ENCODE assay signal across 8 cellular contexts in genomic region chr1:9449106-9449627, GRCh38.
DNase-seq lines count a peak whose midpoint lies in the region; ATAC-seq and TF ChIP-seq lines count a peak whose summit lies in the region.
"Had no signal": no experiment of that assay in that cellular context is flagged by ENCODE, and none has a peak within 500 bp of the region (broad histone marks: within the 10 kb centered on the region; RNA-seq: fewer than 3 reads in every experiment).

No MANE protein-coding gene starts in this region.

- no peak for ATAC-seq in GM21515 (IDR thresholded peaks at IDR 0.05; ENCODE audit: unreplicated experiment)

- TF ChIP-seq POLR2A in vagina (IDR thresholded peaks at IDR 0.05): no peak

- intact Hi-C loops in vagina (cut with DNase I): no loop called here

- peak overlapping the region; percentile 96 for H3K27ac Mint-ChIP-seq in mesothelial cell of epicardium

- DNase-seq in NT2/D1 (ENCODE audit: low read depth, low spot score): no peak
- DNase-seq in epidermal melanocyte (ENCODE audit: insufficient read length, low spot score): peak; percentile 36
- no peak for DNase-seq in mesothelial cell of epicardium (ENCODE audit: low spot score in 2 of 2, unreplicated experiment in 2 of 2)
- DNase-seq in vagina (ENCODE audit: extremely low spot score in 2 of 2): no peak
- no peak for DNase-seq in NCI-H2029 treated with DMSO at 0.1 percent for 48 hours (lab: John Stamatoyannopoulos, UW)
- DNase-seq in NCI-H510A treated with DMSO at 0.1 percent for 48 hours (lab: John Stamatoyannopoulos, UW): no peak

- no peaks in the 10 kb centered on the region for H3K27me3 Mint-ChIP-seq in mesothelial cell of epicardium (ENCODE audit: low read depth)

- H3K36me3 ChIP-seq in NT2/D1 (ENCODE audit: insufficient read depth, insufficient read length, low read length) (no peaks in the 10 kb centered on the region), vagina (no peaks in the 10 kb centered on the region)
- H3K36me3 ChIP-seq: cardiac muscle cell had no signal

- H3K4me3 ChIP-seq in NT2/D1 (ENCODE audit: insufficient read length, low read depth) (no peak overlapping the region), vagina (no peak overlapping the region)
- H3K4me3 ChIP-seq: cardiac muscle cell had no signal

- peak overlapping the region; percentile 67 for H3K9ac ChIP-seq in NT2/D1 (ENCODE audit: insufficient read length, low read depth)

- H3K9me3 Mint-ChIP-seq in mesothelial cell of epicardium: no peaks in the 10 kb centered on the region

- H3K9me3 ChIP-seq in NT2/D1 (ENCODE audit: insufficient read depth, low read length): no peaks in the 10 kb centered on the region
- no peaks in the 10 kb centered on the region for H3K9me3 ChIP-seq in vagina

- H3K27ac ChIP-seq in vagina: peak overlapping the region; percentile 63
- H3K27ac ChIP-seq: cardiac muscle cell had no signal

- peaks cover 63% of the 10 kb centered on the region for H3K4me1 Mint-ChIP-seq in mesothelial cell of epicardium

- TF ChIP-seq CTCF in mesothelial cell of epicardium (IDR thresholded peaks at IDR 0.05; ENCODE audit: unreplicated experiment) (no peak), vagina (IDR thresholded peaks at IDR 0.05) (no peak)

- H3K4me3 Mint-ChIP-seq in mesothelial cell of epicardium: peak overlapping the region; percentile 48

- no peaks in the 10 kb centered on the region for H3K36me3 Mint-ChIP-seq in mesothelial cell of epicardium

- peaks cover 17% of the 10 kb centered on the region for H3K4me1 ChIP-seq in NT2/D1 (ENCODE audit: insufficient read depth, insufficient read length)
- peaks cover 32% of the 10 kb centered on the region for H3K4me1 ChIP-seq in vagina

- no peaks in the 10 kb centered on the region for H3K27me3 ChIP-seq in NT2/D1 (ENCODE audit: insufficient read depth, insufficient read length)
- no peaks in the 10 kb centered on the region for H3K27me3 ChIP-seq in vagina
- H3K27me3 ChIP-seq: cardiac muscle cell had no signal
